In genomic region chr17:76005263-76006149, GRCh38 we compare ENCODE assay signal across 8 cellular contexts. TPM values are rescaled to one million over a fixed set of nuclear protein-coding genes. Genes with fewer than 3 reads are reported as not detected.
DNase-seq lines count a peak whose midpoint lies in the region; ATAC-seq, FAIRE-seq and TF ChIP-seq lines count a peak whose summit lies in the region.

No MANE protein-coding gene starts in this region.

- WGBS in HepG2 (ENCODE audit: low lambda C conversion rate): 60% methylated on average over 16 of the region's 16 CpGs

- peaks cover 0 to 2% of the 10 kb centered on the region in 2 experiments; a peak in 1 of 5 replicates for H3K36me3 ChIP-seq in HepG2 (replicated peaks in 1 of 2; ENCODE audit: control insufficient read depth in 1 of 2, insufficient read depth in 2 of 2, low read length in 2 of 2)

- H4K20me1 ChIP-seq in HepG2 (ENCODE audit: insufficient read depth, low read length): no peaks in the 10 kb centered on the region

- peak; percentile 71 for FAIRE-seq in GM18507 (lab: Jason Lieb, UNC)
- FAIRE-seq in HepG2 (lab: Jason Lieb, UNC): peak; percentile 93

- peak; percentile 82 for DNase-seq in 8988T
- DNase-seq in GM18507 (ENCODE audit: extremely low spot score, insufficient read length, low read depth): peak; percentile 71
- DNase-seq in NCI-H2227 treated with DMSO at 0.1 percent for 48 hours (lab: John Stamatoyannopoulos, UW): peak; percentile 13
- peak; percentile 71 for DNase-seq in activated CD4-positive, CD25-positive, alpha-beta regulatory T cell treated with anti-CD3 and anti-CD28 coated beads, Interleukin-2, amount 50 U/mL, for 16 hours (ENCODE audit: low read depth, low spot score)
- DNase-seq in central memory CD4-positive, alpha-beta T cell: peak; percentile 63
- peak; percentile 82 for DNase-seq in HepG2 (ENCODE audit: low spot score)
- peak; percentile 74 to 82 (median 77) for DNase-seq in stimulated activated CD4-positive, alpha-beta T cell treated with anti-CD3 and anti-CD28 coated beads, TNF-alpha, amount 100 ng/mL, for 24 hours (ENCODE audit: low read depth in 3 of 3)
- DNase-seq in OCI-M2 (lab: John Stamatoyannopoulos, UW; ENCODE audit: unreplicated experiment): no peak

- no peak overlapping the region for H3K4me2 ChIP-seq in HepG2 (ENCODE audit: low read depth, low read length)

- H3K9me3 ChIP-seq in HepG2 (ENCODE audit: low read length): no peaks in the 10 kb centered on the region

- in situ Hi-C loops in HepG2 (cut with HindIII; ENCODE audit: extremely low pct_ligation_motif_present, low pct_unique_long_range_greater_than_20kb): loop anchor here (5.0 kb wide), 2 partner anchors 48 to 98 kb away; no protein-coding TSS in a partner anchor

- peak; percentile 97 for TF ChIP-seq RAD21 in HepG2 (CRISPR knock-in tag; IDR thresholded peaks at IDR 0.05)

- H3K4me3 ChIP-seq in HepG2 (replicated peaks in 1 of 3; ENCODE audit: insufficient read depth in 1 of 3, low read depth in 2 of 3, low read length in 3 of 3): no peak overlapping the region

- 0 out of 2 replicates have a peak overlapping the region, but pooled peaks have one; percentile 2 for H3K9ac ChIP-seq in HepG2 (ENCODE audit: insufficient read depth, low read depth, low read length)

- TF ChIP-seq POLR2A in HepG2 (IDR thresholded peaks at IDR 0.05; ENCODE audit: insufficient read depth in 1 of 2, low read depth in 2 of 2, low read length in 2 of 2): no peak

- intact Hi-C loops in HepG2 (cut with micrococcal nuclease; ENCODE audit: unreplicated experiment): no loop called here

- peaks cover 55% of the 10 kb centered on the region for H3K4me1 ChIP-seq in HepG2 (ENCODE audit: insufficient read depth, low read length)

- no peaks in the 10 kb centered on the region for H3K27me3 ChIP-seq in HepG2 (ENCODE audit: control insufficient read depth in 1 of 2, insufficient read depth in 2 of 2, low read length in 2 of 2)

- ATAC-seq in HepG2: peak; percentile 42

- POLR2A ChIA-PET in HepG2 (lab: Yijun Ruan, JAX): interaction anchor here (0.9 to 14.3 kb wide), 13 partner anchors 9 to 150 kb away, joined by 3 to 481 read pairs (median 7); partner anchors contain the start of genes ACOX1, FBF1, MRPL38 and TEN1

- no TSS peak for BruUV-seq in HepG2 (replicated peaks; lab: Mats Ljungman, UMichigan)

- TF ChIP-seq CTCF in HepG2 (CRISPR knock-in tag; IDR thresholded peaks at IDR 0.05): peak; percentile 96

- no peak overlapping the region for H2AFZ ChIP-seq in HepG2 (ENCODE audit: low read length)

- CTCF ChIA-PET in HepG2 (lab: Yijun Ruan, JAX; ENCODE audit: low intra/inter-chr PET ratio, low total read pairs): interaction anchor here (0.7 to 3.9 kb wide), 4 partner anchors 9 to 109 kb away, joined by 3 to 55 read pairs (median 4); partner anchors contain the start of genes ACOX1, MRPL38 and TEN1

- TF ChIP-seq EP300 in HepG2 (IDR thresholded peaks at IDR 0.05; ENCODE audit: low read depth in 2 of 2, low read length in 2 of 2): no peak
- no peak for TF ChIP-seq EP300 in HepG2 (CRISPR knock-in tag; IDR thresholded peaks at IDR 0.05; ENCODE audit: borderline replicate concordance)

- peak overlapping the region; percentile 83 for H3K27ac ChIP-seq in HepG2 (ENCODE audit: extremely low read length, insufficient read depth, low read length)

- no peaks in the 10 kb centered on the region for H3K79me2 ChIP-seq in HepG2 (ENCODE audit: insufficient read depth, low read length)

RNA-seq across cellular contexts. Expression of gene CDK3, which starts 4.9 kb away (rescaled TPM):
- 2.0 and 5.8 TPM in 2 replicates for total RNA-seq in HepG2 (2016; rRNA removed; fragmentation: Illumina TruSeq; extraction: Trizol)
- total RNA-seq in HepG2 (2016; cell fraction: cytosol; rRNA removed; fragmentation: Illumina TruSeq; extraction: Trizol; ENCODE audit: low read depth): 1.8 and 2.5 TPM in 2 replicates
- 1.6 and 5.0 TPM in 2 replicates for total RNA-seq in HepG2 (2016; cell fraction: insoluble cytoplasmic fraction; rRNA removed; fragmentation: Illumina TruSeq; extraction: Trizol)
- 2.3 TPM in 2 replicates for total RNA-seq in HepG2 (2016; cell fraction: membrane; rRNA removed; fragmentation: Illumina TruSeq; extraction: Trizol)
- 7.8 and 9.0 TPM in 2 replicates for total RNA-seq in HepG2 (2016; cell fraction: nucleus; rRNA removed; fragmentation: Illumina TruSeq; extraction: Trizol)
- polyA plus RNA-seq in HepG2 (2011; rRNA removed): 11.4 and 18.0 TPM in 2 replicates
- polyA plus RNA-seq in HepG2 (2011; cell fraction: cytosol; rRNA removed): 5.4 and 6.1 TPM in 2 replicates
- 90.2 and 107 TPM in 2 replicates for polyA plus RNA-seq in HepG2 (2011; cell fraction: nucleus; rRNA removed)
- polyA plus RNA-seq in HepG2 (2012): 10.2 and 11.2 TPM in 2 replicates
- polyA plus RNA-seq in HepG2 (2016; cell fraction: cytosol; fragmentation: Illumina TruSeq; extraction: Trizol; ENCODE audit: low read depth): 0.93 and 1.5 TPM in 2 replicates
- 1.1 and 1.4 TPM in 2 replicates for polyA plus RNA-seq in HepG2 (2016; cell fraction: insoluble cytoplasmic fraction; fragmentation: Illumina TruSeq; extraction: Trizol; ENCODE audit: low read depth)
- 1.8 and 2.0 TPM in 2 replicates for polyA plus RNA-seq in HepG2 (2016; cell fraction: membrane; fragmentation: Illumina TruSeq; extraction: Trizol; ENCODE audit: low read depth)
- polyA plus RNA-seq in HepG2 (2016; cell fraction: nucleus; fragmentation: Illumina TruSeq; extraction: Trizol; ENCODE audit: insufficient read depth, low read depth): 29.8 and 32.4 TPM in 2 replicates
- 0.84 and 2.9 TPM in 2 replicates for polyA minus RNA-seq in HepG2 (2011; rRNA and poly(A)+ RNA removed; ENCODE audit: low replicate concordance)
- polyA minus RNA-seq in HepG2 (2011; cell fraction: cytosol; rRNA and poly(A)+ RNA removed): 0.62 and 1.3 TPM in 2 replicates
- polyA minus RNA-seq in HepG2 (2011; cell fraction: nucleus; rRNA and poly(A)+ RNA removed): 4.0 and 7.6 TPM in 2 replicates

RNA-seq across cellular contexts. Expression of gene EVPL, which starts 21.6 kb away (rescaled TPM):
- total RNA-seq in HepG2 (2016; rRNA removed; fragmentation: Illumina TruSeq; extraction: Trizol): 3.6 and 8.2 TPM in 2 replicates
- total RNA-seq in HepG2 (2016; cell fraction: cytosol; rRNA removed; fragmentation: Illumina TruSeq; extraction: Trizol; ENCODE audit: low read depth): 1.1 and 1.8 TPM in 2 replicates
- total RNA-seq in HepG2 (2016; cell fraction: insoluble cytoplasmic fraction; rRNA removed; fragmentation: Illumina TruSeq; extraction: Trizol): 2.4 and 9.2 TPM in 2 replicates
- total RNA-seq in HepG2 (2016; cell fraction: membrane; rRNA removed; fragmentation: Illumina TruSeq; extraction: Trizol): 1.1 and 1.4 TPM in 2 replicates
- total RNA-seq in HepG2 (2016; cell fraction: nucleus; rRNA removed; fragmentation: Illumina TruSeq; extraction: Trizol): 8.8 and 9.0 TPM in 2 replicates
- 2.1 and 4.3 TPM in 2 replicates for polyA plus RNA-seq in HepG2 (2011; rRNA removed)
- 0.99 and 1.4 TPM in 2 replicates for polyA plus RNA-seq in HepG2 (2011; cell fraction: cytosol; rRNA removed)
- polyA plus RNA-seq in HepG2 (2011; cell fraction: nucleus; rRNA removed): 26.0 and 30.5 TPM in 2 replicates
- 3.9 and 4.6 TPM in 2 replicates for polyA plus RNA-seq in HepG2 (2012)
- 0.88 and 1.3 TPM in 2 replicates for polyA plus RNA-seq in HepG2 (2016; cell fraction: cytosol; fragmentation: Illumina TruSeq; extraction: Trizol; ENCODE audit: low read depth)
- polyA plus RNA-seq in HepG2 (2016; cell fraction: insoluble cytoplasmic fraction; fragmentation: Illumina TruSeq; extraction: Trizol; ENCODE audit: low read depth): 2.9 and 4.4 TPM in 2 replicates
- polyA plus RNA-seq in HepG2 (2016; cell fraction: membrane; fragmentation: Illumina TruSeq; extraction: Trizol; ENCODE audit: low read depth): 1.0 and 1.6 TPM in 2 replicates
- polyA plus RNA-seq in HepG2 (2016; cell fraction: nucleus; fragmentation: Illumina TruSeq; extraction: Trizol; ENCODE audit: insufficient read depth, low read depth): 26.6 and 28.0 TPM in 2 replicates
- polyA minus RNA-seq in HepG2 (2011; rRNA and poly(A)+ RNA removed; ENCODE audit: low replicate concordance): 3.4 and 3.8 TPM in 2 replicates
- 3.0 TPM in 2 replicates for polyA minus RNA-seq in HepG2 (2011; cell fraction: cytosol; rRNA and poly(A)+ RNA removed)
- polyA minus RNA-seq in HepG2 (2011; cell fraction: nucleus; rRNA and poly(A)+ RNA removed): 4.9 and 7.6 TPM in 2 replicates

RNA-seq across cellular contexts. Expression of gene TEN1, which starts 26.5 kb away (rescaled TPM):
- 14.7 and 18.0 TPM in 2 replicates for total RNA-seq in HepG2 (2016; rRNA removed; fragmentation: Illumina TruSeq; extraction: Trizol)
- 26.3 and 36.8 TPM in 2 replicates for total RNA-seq in HepG2 (2016; cell fraction: cytosol; rRNA removed; fragmentation: Illumina TruSeq; extraction: Trizol; ENCODE audit: low read depth)
- 13.8 and 19.0 TPM in 2 replicates for total RNA-seq in HepG2 (2016; cell fraction: insoluble cytoplasmic fraction; rRNA removed; fragmentation: Illumina TruSeq; extraction: Trizol)
- total RNA-seq in HepG2 (2016; cell fraction: membrane; rRNA removed; fragmentation: Illumina TruSeq; extraction: Trizol): 38.9 and 47.5 TPM in 2 replicates
- total RNA-seq in HepG2 (2016; cell fraction: nucleus; rRNA removed; fragmentation: Illumina TruSeq; extraction: Trizol): 9.0 and 10.9 TPM in 2 replicates
- polyA plus RNA-seq in HepG2 (2011; rRNA removed): 21.3 and 29.4 TPM in 2 replicates
- 20.7 and 26.7 TPM in 2 replicates for polyA plus RNA-seq in HepG2 (2011; cell fraction: cytosol; rRNA removed)
- polyA plus RNA-seq in HepG2 (2011; cell fraction: nucleus; rRNA removed): 68.4 and 69.7 TPM in 2 replicates
- polyA plus RNA-seq in HepG2 (2012): 17.2 and 19.1 TPM in 2 replicates
- 36.8 and 50.4 TPM in 2 replicates for polyA plus RNA-seq in HepG2 (2016; cell fraction: cytosol; fragmentation: Illumina TruSeq; extraction: Trizol; ENCODE audit: low read depth)
- polyA plus RNA-seq in HepG2 (2016; cell fraction: insoluble cytoplasmic fraction; fragmentation: Illumina TruSeq; extraction: Trizol; ENCODE audit: low read depth): 17.0 and 17.1 TPM in 2 replicates
- 37.6 and 44.5 TPM in 2 replicates for polyA plus RNA-seq in HepG2 (2016; cell fraction: membrane; fragmentation: Illumina TruSeq; extraction: Trizol; ENCODE audit: low read depth)
- 23.5 and 24.6 TPM in 2 replicates for polyA plus RNA-seq in HepG2 (2016; cell fraction: nucleus; fragmentation: Illumina TruSeq; extraction: Trizol; ENCODE audit: insufficient read depth, low read depth)
- polyA minus RNA-seq in HepG2 (2011; rRNA and poly(A)+ RNA removed; ENCODE audit: low replicate concordance): 12.3 and 13.2 TPM in 2 replicates
- 3.3 and 7.8 TPM in 2 replicates for polyA minus RNA-seq in HepG2 (2011; cell fraction: cytosol; rRNA and poly(A)+ RNA removed)
- 6.5 and 7.1 TPM in 2 replicates for polyA minus RNA-seq in HepG2 (2011; cell fraction: nucleus; rRNA and poly(A)+ RNA removed)

RNA-seq across cellular contexts. Expression of gene ACOX1, which starts 26.5 kb away (rescaled TPM):
- 120 and 156 TPM in 2 replicates for total RNA-seq in HepG2 (2016; rRNA removed; fragmentation: Illumina TruSeq; extraction: Trizol)
- total RNA-seq in HepG2 (2016; cell fraction: cytosol; rRNA removed; fragmentation: Illumina TruSeq; extraction: Trizol; ENCODE audit: low read depth): 10.7 and 14.1 TPM in 2 replicates
- 117 and 150 TPM in 2 replicates for total RNA-seq in HepG2 (2016; cell fraction: insoluble cytoplasmic fraction; rRNA removed; fragmentation: Illumina TruSeq; extraction: Trizol)
- total RNA-seq in HepG2 (2016; cell fraction: membrane; rRNA removed; fragmentation: Illumina TruSeq; extraction: Trizol): 29.9 and 30.7 TPM in 2 replicates
- 86.5 and 102 TPM in 2 replicates for total RNA-seq in HepG2 (2016; cell fraction: nucleus; rRNA removed; fragmentation: Illumina TruSeq; extraction: Trizol)
- polyA plus RNA-seq in HepG2 (2011; rRNA removed): 84.2 and 86.4 TPM in 2 replicates
- 56.8 and 64.7 TPM in 2 replicates for polyA plus RNA-seq in HepG2 (2011; cell fraction: cytosol; rRNA removed)
- 77.2 and 84.5 TPM in 2 replicates for polyA plus RNA-seq in HepG2 (2011; cell fraction: nucleus; rRNA removed)
- 59.6 and 89.0 TPM in 2 replicates for polyA plus RNA-seq in HepG2 (2012)
- polyA plus RNA-seq in HepG2 (2016; cell fraction: cytosol; fragmentation: Illumina TruSeq; extraction: Trizol; ENCODE audit: low read depth): 5.3 and 5.6 TPM in 2 replicates
- 71.5 and 71.7 TPM in 2 replicates for polyA plus RNA-seq in HepG2 (2016; cell fraction: insoluble cytoplasmic fraction; fragmentation: Illumina TruSeq; extraction: Trizol; ENCODE audit: low read depth)
- polyA plus RNA-seq in HepG2 (2016; cell fraction: membrane; fragmentation: Illumina TruSeq; extraction: Trizol; ENCODE audit: low read depth): 8.6 and 11.1 TPM in 2 replicates
- polyA plus RNA-seq in HepG2 (2016; cell fraction: nucleus; fragmentation: Illumina TruSeq; extraction: Trizol; ENCODE audit: insufficient read depth, low read depth): 66.2 and 73.5 TPM in 2 replicates
- 73.6 and 303 TPM in 2 replicates for polyA minus RNA-seq in HepG2 (2011; rRNA and poly(A)+ RNA removed; ENCODE audit: low replicate concordance)
- polyA minus RNA-seq in HepG2 (2011; cell fraction: cytosol; rRNA and poly(A)+ RNA removed): 201 and 237 TPM in 2 replicates
- polyA minus RNA-seq in HepG2 (2011; cell fraction: nucleus; rRNA and poly(A)+ RNA removed): 162 and 215 TPM in 2 replicates
